ENCODE assay signal across 18 cellular contexts in genomic region chr15:46652256-46652655, GRCh38.
A peak's percentile ranks its signal among the peaks of the same experiment; 100 is the strongest.
DNase-seq lines count a peak whose midpoint lies in the region; ATAC-seq and TF ChIP-seq lines count a peak whose summit lies in the region.
"Had no signal": no experiment of that assay in that cellular context is flagged by ENCODE, and none has a peak within 500 bp of the region (broad histone marks: within the 10 kb centered on the region; RNA-seq: fewer than 3 reads in every experiment).

No MANE protein-coding gene starts in this region.

- DNase-seq in NCI-H146 treated with DMSO at 0.1 percent for 48 hours (lab: John Stamatoyannopoulos, UW; ENCODE audit: unreplicated experiment) = peak; percentile 43
- DNase-seq in kidney epithelial cell (ENCODE audit: low read depth) = peak; percentile 1
- peak; percentile 9 for DNase-seq in nephron progenitor cell
- peak; percentile 61 for DNase-seq in renal cortical epithelial cell (ENCODE audit: low read depth)
- no peak for DNase-seq in NCI-H1048 (lab: John Stamatoyannopoulos, UW)
- no peak for DNase-seq in NOMO-1 treated with dmso at 0.1 percent for 144 hours (lab: John Stamatoyannopoulos, UW; ENCODE audit: unreplicated experiment)
- DNase-seq in activated T-cell treated with anti-CD3 and anti-CD28 coated beads, Interleukin-2, amount 50 U/mL, for 72 hours = no peak
- DNase-seq: BE2C; C1 segment of cervical spinal cord; CD4-positive, CD25-positive, alpha-beta regulatory T cell; CD8-positive, alpha-beta memory T cell; COR-L47; DMS 273 treated with DMSO at 0.1 percent for 48 hours; DMS53; DND-41; EL; H9 had no signal

- H3K27ac Mint-ChIP-seq in nephron progenitor cell = peak overlapping the region; percentile 25
- H3K27ac Mint-ChIP-seq in activated T-cell treated with anti-CD3 and anti-CD28 coated beads, Interleukin-2, amount 50 U/mL, for 72 hours = no peak overlapping the region
- H3K27ac Mint-ChIP-seq: CD4-positive, CD25-positive, alpha-beta regulatory T cell; CD8-positive, alpha-beta memory T cell had no signal

- no peak for TF ChIP-seq CTCF in kidney epithelial cell (IDR thresholded peaks at IDR 0.05; ENCODE audit: insufficient read depth, low read length, poor library complexity, severe bottlenecking)
- TF ChIP-seq CTCF in nephron progenitor cell (IDR thresholded peaks at IDR 0.05) = no peak

- ATAC-seq in activated T-cell treated with anti-CD3 and anti-CD28 coated beads, Interleukin-2, amount 50 U/mL, for 72 hours (replicated peaks in 1 of 2) = no peak
- ATAC-seq: GM12878 had no signal

- H3K4me3 Mint-ChIP-seq in nephron progenitor cell = no peak overlapping the region
- H3K4me3 Mint-ChIP-seq in activated T-cell treated with anti-CD3 and anti-CD28 coated beads, Interleukin-2, amount 50 U/mL, for 72 hours = no peak overlapping the region
- H3K4me3 Mint-ChIP-seq: CD4-positive, CD25-positive, alpha-beta regulatory T cell; H9 had no signal

- H3K36me3 ChIP-seq in kidney epithelial cell (ENCODE audit: control insufficient read depth, insufficient read depth, low read length) = no peaks in the 10 kb centered on the region
- H3K36me3 ChIP-seq: BE2C had no signal

- no peak overlapping the region for H3K4me3 ChIP-seq in kidney epithelial cell (ENCODE audit: low read depth, low read length)
- H3K4me3 ChIP-seq: GM12878 had no signal

- H3K27me3 ChIP-seq in kidney epithelial cell (ENCODE audit: control insufficient read depth, insufficient read depth, low read length) = no peaks in the 10 kb centered on the region
- H3K27me3 ChIP-seq: BE2C had no signal

- peaks cover 7% of the 10 kb centered on the region for H3K27me3 Mint-ChIP-seq in nephron progenitor cell (ENCODE audit: low read depth, poor library complexity)
- no peaks in the 10 kb centered on the region for H3K27me3 Mint-ChIP-seq in activated T-cell treated with anti-CD3 and anti-CD28 coated beads, Interleukin-2, amount 50 U/mL, for 72 hours (ENCODE audit: low read depth)
- H3K27me3 Mint-ChIP-seq: CD8-positive, alpha-beta memory T cell had no signal

- H3K36me3 Mint-ChIP-seq in nephron progenitor cell (ENCODE audit: low read depth) = no peaks in the 10 kb centered on the region
- no peaks in the 10 kb centered on the region for H3K36me3 Mint-ChIP-seq in activated T-cell treated with anti-CD3 and anti-CD28 coated beads, Interleukin-2, amount 50 U/mL, for 72 hours (ENCODE audit: insufficient read depth in 2 of 2)
- H3K36me3 Mint-ChIP-seq: CD4-positive, CD25-positive, alpha-beta regulatory T cell; CD8-positive, alpha-beta memory T cell had no signal

- no peaks in the 10 kb centered on the region for H3K9me3 Mint-ChIP-seq in nephron progenitor cell
- H3K9me3 Mint-ChIP-seq in activated T-cell treated with anti-CD3 and anti-CD28 coated beads, Interleukin-2, amount 50 U/mL, for 72 hours = peaks cover 0 to 2% of the 10 kb centered on the region in 2 donors
- H3K9me3 Mint-ChIP-seq: H9 had no signal

- H3K4me1 Mint-ChIP-seq in nephron progenitor cell = peaks cover 49% of the 10 kb centered on the region
- H3K4me1 Mint-ChIP-seq in activated T-cell treated with anti-CD3 and anti-CD28 coated beads, Interleukin-2, amount 50 U/mL, for 72 hours (ENCODE audit: low read depth) = no peaks in the 10 kb centered on the region
- H3K4me1 Mint-ChIP-seq: CD4-positive, CD25-positive, alpha-beta regulatory T cell; CD8-positive, alpha-beta memory T cell had no signal

Comparison
In these comparisons a context has a peak if more than half of its experiments do, and no peak if none do; other contexts are left out.
1. DNase-seq: peak in NCI-H146 treated with DMSO at 0.1 percent for 48 hours (single experiment), kidney epithelial cell (single experiment), nephron progenitor cell (single experiment) and renal cortical epithelial cell (single experiment); none in NCI-H1048 (single experiment), NOMO-1 treated with dmso at 0.1 percent for 144 hours (single experiment) and activated T-cell treated with anti-CD3 and anti-CD28 coated beads, Interleukin-2, amount 50 U/mL, for 72 hours (0 of 2).